10 cellular contexts compared by ENCODE assay signal in genomic region chr10:22226599-22226998, GRCh38. TPM values are rescaled to one million over a fixed set of nuclear protein-coding genes. Genes with fewer than 3 reads are reported as not detected.
"Had no signal": no experiment of that assay in that cellular context is flagged by ENCODE, and none has a peak within 500 bp of the region (broad histone marks: within the 10 kb centered on the region; RNA-seq: fewer than 3 reads in every experiment).

No MANE protein-coding gene starts in this region.

- DNase-seq: H9, HCEC 1CT, IMR-90, Kasumi-1, KBM-7 had no signal

- H3K4me3 ChIP-seq: GM23338 had no signal

- H2AFZ ChIP-seq: GM23338 had no signal

- H3K4me2 ChIP-seq: GM23338 had no signal

- FAIRE-seq: H1, H54, HTR-8/SVneo had no signal

- ATAC-seq: GM23338 had no signal

RNA-seq across cellular contexts. Expression of gene EBLN1, which starts 8.8 kb away (rescaled TPM):
- total RNA-seq: GM23338, H1, H9, HT-29, IMR-90 had no signal
- polyA plus RNA-seq: GM23338, H1, IMR-90 had no signal
